Comparison of ENCODE assay signal across 22 cellular contexts in the genomic region with DNA sequence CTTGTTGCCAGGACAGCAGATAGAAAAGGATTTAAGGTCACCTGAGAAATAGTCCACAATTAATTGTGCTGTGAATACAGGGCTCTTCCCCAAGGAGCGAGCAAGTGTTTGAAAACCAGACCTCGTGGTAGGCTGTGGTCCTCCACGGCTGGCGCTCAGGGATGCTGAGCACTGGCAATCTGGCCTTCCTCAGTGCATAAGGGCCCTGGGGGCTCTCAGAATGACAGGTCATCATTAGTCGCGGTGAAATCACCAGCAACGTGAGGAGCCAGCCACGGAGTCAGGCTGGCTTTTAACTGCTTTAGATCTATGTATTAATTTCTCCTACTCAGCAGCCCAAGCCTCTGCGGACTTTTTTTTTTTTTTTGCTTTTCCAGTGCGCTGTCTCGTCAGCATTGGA.
DNase-seq lines count a peak whose midpoint lies in the region; ATAC-seq, FAIRE-seq and TF ChIP-seq lines count a peak whose summit lies in the region.
"Had no signal": no experiment of that assay in that cellular context is flagged by ENCODE, and none has a peak within 500 bp of the region (broad histone marks: within the 10 kb centered on the region; RNA-seq: fewer than 3 reads in every experiment).

No MANE protein-coding gene starts in this region.

- TF ChIP-seq CTCF in PC-3 (conservative IDR thresholded peaks at IDR 0.05; ENCODE audit: low read depth, low read length), result no peak
- TF ChIP-seq CTCF in bronchial epithelial cell (IDR thresholded peaks at IDR 0.05; ENCODE audit: insufficient read depth, low read length, severe bottlenecking), result no peak
- TF ChIP-seq CTCF in neural progenitor cell (IDR thresholded peaks at IDR 0.05), result no peak
- no peak for TF ChIP-seq CTCF in GM23338 (conservative IDR thresholded peaks at IDR 0.05; ENCODE audit: low read depth in 2 of 2)

- H3F3A ChIP-seq in PC-3 (ENCODE audit: low read length, unreplicated experiment) (no peaks in the 10 kb centered on the region), neural progenitor cell (ENCODE audit: low read depth) (peaks cover 45% of the 10 kb centered on the region), GM23338 (replicated peaks; ENCODE audit: low read depth) (no peaks in the 10 kb centered on the region)

- peaks cover 49% of the 10 kb centered on the region for H3K4me1 Mint-ChIP-seq in neural progenitor cell
- peaks cover 40% of the 10 kb centered on the region for H3K4me1 Mint-ChIP-seq in GM23338
- H3K4me1 Mint-ChIP-seq: activated CD4-positive, alpha-beta T cell treated with anti-CD3 and anti-CD28 coated beads for 36 hours; naive B cell had no signal

- H3K27ac Mint-ChIP-seq in neural progenitor cell (no peak overlapping the region), GM23338 (no peak overlapping the region)
- H3K27ac Mint-ChIP-seq: activated CD4-positive, alpha-beta T cell treated with anti-CD3 and anti-CD28 coated beads for 36 hours; activated naive CD4-positive, alpha-beta T cell treated with anti-CD3 and anti-CD28 coated beads, Interleukin-2, amount 50 U/mL, for 72 hours; naive B cell; stimulated activated naive CD8-positive, alpha-beta T cell treated with anti-CD3 and anti-CD28 coated beads, Interleukin-15, Interleukin-2, amounts not matched to agents 100 ng/mL and 50 ng/mL, for 24 hours had no signal

- BruUV-seq in PC-3 (replicated peaks; lab: Mats Ljungman, UMichigan), result no TSS peak

- peaks cover 24% of the 10 kb centered on the region for H3K4me1 ChIP-seq in PC-3 (ENCODE audit: insufficient read depth, low read length)
- H3K4me1 ChIP-seq in neural progenitor cell, result peaks cover 68% of the 10 kb centered on the region
- peaks cover 27% of the 10 kb centered on the region for H3K4me1 ChIP-seq in GM23338 (ENCODE audit: insufficient read depth)
- H3K4me1 ChIP-seq: parathyroid adenoma had no signal

- H3K4me3 ChIP-seq in PC-3 (ENCODE audit: low read length) (no peak overlapping the region), bronchial epithelial cell (ENCODE audit: low read depth, low read length) (no peak overlapping the region), neural progenitor cell (no peak overlapping the region), GM23338 (no peak overlapping the region)
- H3K4me3 ChIP-seq: BLaER1 treated with 17β-estradiol and CSF1 and Interleukin-3, amounts not matched to agents 10 nM and 100 nM; body of pancreas; coronary artery; PC-9; transverse colon had no signal

- H3K27me3 ChIP-seq in PC-3 (ENCODE audit: low read length), result no peaks in the 10 kb centered on the region
- no peaks in the 10 kb centered on the region for H3K27me3 ChIP-seq in bronchial epithelial cell (ENCODE audit: control insufficient read depth, insufficient read depth, low read length)
- no peaks in the 10 kb centered on the region for H3K27me3 ChIP-seq in neural progenitor cell
- no peaks in the 10 kb centered on the region for H3K27me3 ChIP-seq in GM23338 (ENCODE audit: insufficient read depth)
- H3K27me3 ChIP-seq: BLaER1 treated with 17β-estradiol and CSF1 and Interleukin-3, amounts not matched to agents 10 nM and 100 nM; body of pancreas; transverse colon had no signal

- H3K79me2 ChIP-seq in PC-3 (ENCODE audit: low read length) (0 out of 2 replicates have a peak, but pooled peaks cover 3% of the 10 kb centered on the region), neural progenitor cell (ENCODE audit: low read depth) (peaks cover 82% of the 10 kb centered on the region), GM23338 (replicated peaks; ENCODE audit: insufficient read depth) (no peaks in the 10 kb centered on the region)
- H3K79me2 ChIP-seq: parathyroid adenoma had no signal

- H3K36me3 ChIP-seq in PC-3 (ENCODE audit: low read depth, low read length), result no peaks in the 10 kb centered on the region
- no peaks in the 10 kb centered on the region for H3K36me3 ChIP-seq in bronchial epithelial cell (ENCODE audit: control insufficient read depth, insufficient read depth, low read length)
- no peaks in the 10 kb centered on the region for H3K36me3 ChIP-seq in neural progenitor cell
- peaks cover 3% of the 10 kb centered on the region; the same call in 1 of the 2 replicates for H3K36me3 ChIP-seq in GM23338 (ENCODE audit: insufficient read depth)
- H3K36me3 ChIP-seq: BLaER1 treated with 17β-estradiol and CSF1 and Interleukin-3, amounts not matched to agents 10 nM and 100 nM; transverse colon had no signal

- H3K27ac ChIP-seq in PC-3 (ENCODE audit: low read length), result peak overlapping the region; percentile 34; the same call in 1 of the 2 replicates
- H3K27ac ChIP-seq in neural progenitor cell, result peak overlapping the region; percentile 78
- H3K27ac ChIP-seq in GM23338 (ENCODE audit: low read depth), result no peak overlapping the region
- H3K27ac ChIP-seq in substantia nigra (ENCODE audit: low read depth, low read length, poor library complexity, severe bottlenecking), result no peak overlapping the region
- H3K27ac ChIP-seq: BLaER1 treated with 17β-estradiol and CSF1 and Interleukin-3, amounts not matched to agents 10 nM and 100 nM; body of pancreas; coronary artery; parathyroid adenoma; PC-9; transverse colon had no signal

- no peak for FAIRE-seq in bronchial epithelial cell (lab: Jason Lieb, UNC)
- FAIRE-seq: A204.1, GM12892 had no signal

- peaks cover 7% of the 10 kb centered on the region for H3K27me3 Mint-ChIP-seq in neural progenitor cell (ENCODE audit: insufficient read depth, low read depth)
- peaks cover 3% of the 10 kb centered on the region for H3K27me3 Mint-ChIP-seq in GM23338 (ENCODE audit: insufficient read depth, low read depth, poor library complexity)

- H4K20me1 ChIP-seq in PC-3 (ENCODE audit: low read length) (no peaks in the 10 kb centered on the region), neural progenitor cell (ENCODE audit: low read depth) (no peaks in the 10 kb centered on the region), GM23338 (replicated peaks; ENCODE audit: insufficient read depth) (no peaks in the 10 kb centered on the region)
- H4K20me1 ChIP-seq: BLaER1 treated with 17β-estradiol and CSF1 and Interleukin-3, amounts not matched to agents 10 nM and 100 nM had no signal

- no peak overlapping the region for H3K9ac ChIP-seq in PC-3 (ENCODE audit: low read length)
- no peak overlapping the region for H3K9ac ChIP-seq in neural progenitor cell
- H3K9ac ChIP-seq: BLaER1 treated with 17β-estradiol and CSF1 and Interleukin-3, amounts not matched to agents 10 nM and 100 nM; parathyroid adenoma had no signal

- DNase-seq in NCI-H1417 (lab: John Stamatoyannopoulos, UW), result peak in 2 of 3 experiments; percentile 21 to 61
- no peak for DNase-seq in NCI-H1417 treated with DMSO at 0.1 percent for 48 hours (lab: John Stamatoyannopoulos, UW)
- DNase-seq in PC-3, result peak; percentile 64
- peak; percentile 73 for DNase-seq in bronchial epithelial cell (ENCODE audit: low read depth)
- no peak for DNase-seq in neural progenitor cell (ENCODE audit: low spot score)
- DNase-seq in GM23338 (ENCODE audit: low spot score), result no peak
- no peak for DNase-seq in NCI-H1092 treated with DMSO at 0.1 percent for 48 hours (lab: John Stamatoyannopoulos, UW)
- DNase-seq in substantia nigra (lab: John Stamatoyannopoulos, UW), result no peak
- DNase-seq: activated CD4-positive, alpha-beta T cell treated with anti-CD3 and anti-CD28 coated beads for 36 hours; body of pancreas; H9; naive B cell; PC-9; stimulated activated CD4-positive, alpha-beta T cell treated with anti-CD3 and anti-CD28 coated beads, Interleukin-1b, Interleukin-23, amount 100 ng/mL, for 48 hours; transverse colon had no signal

- intact Hi-C loops in PC-3 (cut with micrococcal nuclease), result no loop called here

- H3K36me3 Mint-ChIP-seq in neural progenitor cell (peaks cover 16% of the 10 kb centered on the region), GM23338 (ENCODE audit: low read depth) (peaks cover 6% of the 10 kb centered on the region; the same call in 2 of the 3 replicates)
- H3K36me3 Mint-ChIP-seq: activated naive CD4-positive, alpha-beta T cell treated with anti-CD3 and anti-CD28 coated beads, Interleukin-2, amount 50 U/mL, for 72 hours; naive B cell had no signal

- H3K4me2 ChIP-seq in PC-3 (ENCODE audit: low read length) (peak overlapping the region; percentile 34; the same call in 1 of the 2 replicates), neural progenitor cell (peak overlapping the region; percentile 28), GM23338 (no peak overlapping the region)
- H3K4me2 ChIP-seq: BLaER1 treated with 17β-estradiol and CSF1 and Interleukin-3, amounts not matched to agents 10 nM and 100 nM; PC-9 had no signal

- H3K9me2 ChIP-seq in PC-3 (replicated peaks; ENCODE audit: low read length) (no peaks in the 10 kb centered on the region), GM23338 (ENCODE audit: insufficient read depth) (0 out of 2 replicates have a peak, but pooled peaks cover 5% of the 10 kb centered on the region)

- H3K9me3 ChIP-seq in PC-3 (ENCODE audit: low read length) (no peaks in the 10 kb centered on the region), neural progenitor cell (ENCODE audit: low read depth) (no peaks in the 10 kb centered on the region)
- H3K9me3 ChIP-seq: BLaER1 treated with 17β-estradiol and CSF1 and Interleukin-3, amounts not matched to agents 10 nM and 100 nM; body of pancreas; transverse colon had no signal

- CTCF ChIA-PET in PC-3 (lab: Charles Lee), result no interaction called here

- ATAC-seq in PC-3, result peak; percentile 82
- ATAC-seq in GM23338, result no peak
- ATAC-seq: activated CD4-positive, alpha-beta T cell treated with anti-CD3 and anti-CD28 coated beads for 36 hours; activated naive CD4-positive, alpha-beta T cell treated with anti-CD3 and anti-CD28 coated beads, Interleukin-2, amount 50 U/mL, for 72 hours; body of pancreas had no signal

- H2AFZ ChIP-seq in PC-3 (ENCODE audit: low read length) (no peak overlapping the region), neural progenitor cell (replicated peaks) (no peak overlapping the region), GM23338 (no peak overlapping the region)
- H2AFZ ChIP-seq: parathyroid adenoma, PC-9 had no signal

- POLR2A ChIA-PET in PC-3 (lab: Charles Lee; ENCODE audit: unreplicated experiment), result no interaction called here

- peaks cover 18% of the 10 kb centered on the region for H3K9me3 Mint-ChIP-seq in neural progenitor cell
- peaks cover 15% of the 10 kb centered on the region for H3K9me3 Mint-ChIP-seq in GM23338
- H3K9me3 Mint-ChIP-seq: activated naive CD4-positive, alpha-beta T cell treated with anti-CD3 and anti-CD28 coated beads, Interleukin-2, amount 50 U/mL, for 72 hours; stimulated activated naive CD8-positive, alpha-beta T cell treated with anti-CD3 and anti-CD28 coated beads, Interleukin-15, Interleukin-2, amounts not matched to agents 100 ng/mL and 50 ng/mL, for 24 hours had no signal

- no peak overlapping the region for H3K4me3 Mint-ChIP-seq in neural progenitor cell
- H3K4me3 Mint-ChIP-seq in GM23338, result no peak overlapping the region
- H3K4me3 Mint-ChIP-seq: activated CD4-positive, alpha-beta T cell treated with anti-CD3 and anti-CD28 coated beads for 36 hours; H9; naive B cell; stimulated activated naive CD8-positive, alpha-beta T cell treated with anti-CD3 and anti-CD28 coated beads, Interleukin-15, Interleukin-2, amounts not matched to agents 100 ng/mL and 50 ng/mL, for 24 hours had no signal

TF ChIP-seq in GM23338, 12 proteins besides CTCF, POLR2A, EP300 and RAD21:
- TF ChIP-seq CREB1 (CRISPR knock-in tag; IDR thresholded peaks at IDR 0.05; ENCODE audit: low read depth) (no peak), ZNF114 (CRISPR knock-in tag; IDR thresholded peaks at IDR 0.05) (no peak)

Comparison
In these comparisons a context has a peak if more than half of its experiments do, and no peak if none do; other contexts are left out.
1. DNase-seq: peak in NCI-H1417 (2 of 3), PC-3 (single experiment) and bronchial epithelial cell (single experiment); none in NCI-H1417 treated with DMSO at 0.1 percent for 48 hours (single experiment), neural progenitor cell (single experiment), GM23338 (single experiment), NCI-H1092 treated with DMSO at 0.1 percent for 48 hours (single experiment) and substantia nigra (0 of 49).
2. H3K27ac ChIP-seq: peak in PC-3 (single experiment) and neural progenitor cell (single experiment); none in GM23338 (single experiment) and substantia nigra (single experiment).